Comparison of ENCODE assay signal across 9 cellular contexts in the genomic region with DNA sequence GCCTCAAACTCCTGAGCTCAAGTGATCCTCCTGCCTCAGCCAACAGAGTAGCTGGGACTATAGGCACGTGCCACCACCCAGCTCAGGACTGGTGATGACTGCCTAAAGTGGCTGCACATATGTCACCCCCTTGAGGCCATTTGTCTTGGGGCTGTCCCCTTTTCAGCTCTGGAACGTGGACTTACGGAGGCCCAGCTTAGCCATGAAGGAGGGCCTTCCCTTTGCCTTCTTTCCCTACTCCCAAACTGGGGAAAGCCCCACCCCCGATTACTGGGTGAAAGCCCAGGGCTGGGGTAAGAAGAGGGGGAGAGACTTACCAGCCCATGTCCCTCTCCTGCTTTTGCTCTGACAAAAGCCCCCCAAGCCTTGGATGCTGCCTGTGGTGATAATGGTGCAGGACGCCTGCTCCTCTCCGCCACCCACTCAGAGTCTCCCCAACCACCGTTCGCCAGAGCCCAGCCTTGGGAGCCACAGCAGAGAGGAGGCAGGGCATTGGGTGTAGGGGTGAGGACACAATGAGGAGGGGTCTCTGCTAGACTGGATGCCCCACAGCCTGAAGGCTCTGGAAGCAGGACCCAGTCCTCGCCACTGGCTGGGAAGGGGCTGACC. TPM values are rescaled to one million over a fixed set of nuclear protein-coding genes. Genes with fewer than 3 reads are reported as not detected.
DNase-seq lines count a peak whose midpoint lies in the region; ATAC-seq and TF ChIP-seq lines count a peak whose summit lies in the region.
"Had no signal": no experiment of that assay in that cellular context is flagged by ENCODE, and none has a peak within 500 bp of the region (broad histone marks: within the 10 kb centered on the region; RNA-seq: fewer than 3 reads in every experiment).

No MANE protein-coding gene starts in this region.

- no peaks in the 10 kb centered on the region for H3K9me3 ChIP-seq in neural cell (ENCODE audit: low read length)
- H3K9me3 ChIP-seq in MM.1S (replicated peaks; ENCODE audit: insufficient read depth, low read length): no peaks in the 10 kb centered on the region
- H3K9me3 ChIP-seq in thyroid gland: no peaks in the 10 kb centered on the region

- peak overlapping the region; percentile 86 for H3K4me3 Mint-ChIP-seq in activated naive CD8-positive, alpha-beta T cell treated with anti-CD3 and anti-CD28 coated beads for 36 hours

- no peaks in the 10 kb centered on the region for H3F3A ChIP-seq in neural cell (ENCODE audit: insufficient read depth, low read length, poor library complexity, severe bottlenecking)
- H3F3A ChIP-seq in MM.1S (ENCODE audit: insufficient read depth, low read length): peaks cover 9% of the 10 kb centered on the region

- intact Hi-C loops in thyroid gland (cut with DNase I): loop anchor here (5.0 kb wide), 1 partner anchor 120 kb away; a partner anchor contains a TSS

- TF ChIP-seq POLR2A in thyroid gland (IDR thresholded peaks at IDR 0.05): no peak

- H2AFZ ChIP-seq in neural cell (ENCODE audit: low read depth, low read length) (no peak overlapping the region), MM.1S (ENCODE audit: low read length) (no peak overlapping the region)

- H3K27me3 Mint-ChIP-seq in activated naive CD8-positive, alpha-beta T cell treated with anti-CD3 and anti-CD28 coated beads for 36 hours: peaks cover 4% of the 10 kb centered on the region

- H3K9ac ChIP-seq in neural cell (ENCODE audit: low read length): peak overlapping the region; percentile 53
- no peak overlapping the region for H3K9ac ChIP-seq in MM.1S (ENCODE audit: low read length)

- TF ChIP-seq RAD21 in neural cell (conservative IDR thresholded peaks at IDR 0.05): no peak

- H3K4me1 Mint-ChIP-seq in activated naive CD8-positive, alpha-beta T cell treated with anti-CD3 and anti-CD28 coated beads for 36 hours: peaks cover 56% of the 10 kb centered on the region

- H3K4me2 ChIP-seq in neural cell (ENCODE audit: low read length): no peak overlapping the region
- no peak overlapping the region for H3K4me2 ChIP-seq in MM.1S (ENCODE audit: low read depth, low read length)

- no peak for TF ChIP-seq EP300 in neural cell (conservative IDR thresholded peaks at IDR 0.05; ENCODE audit: poor library complexity, severe bottlenecking)

- H3K4me1 ChIP-seq in MM.1S (ENCODE audit: low read length): peaks cover 18% of the 10 kb centered on the region
- H3K4me1 ChIP-seq in thyroid gland: peaks cover 12 to 43% of the 10 kb centered on the region in 2 donors

- DNase-seq in DMS79 treated with DMSO at 0.1 percent for 48 hours (lab: John Stamatoyannopoulos, UW) (peak; percentile 86), AG08395 (ENCODE audit: low spot score) (no peak), MM.1S (no peak), thyroid gland (no peak)
- DNase-seq in Jurkat, Clone E6-1 (ENCODE audit: low read depth, low spot score): no peak
- DNase-seq in activated naive CD8-positive, alpha-beta T cell treated with anti-CD3 and anti-CD28 coated beads for 36 hours: peak; percentile 42
- DNase-seq: NCI-H187 had no signal

- no peaks in the 10 kb centered on the region for H4K20me1 ChIP-seq in neural cell (ENCODE audit: insufficient read depth)
- H4K20me1 ChIP-seq in MM.1S (ENCODE audit: insufficient read depth, low read length): no peaks in the 10 kb centered on the region

- H3K27me3 ChIP-seq in neural cell (ENCODE audit: insufficient read depth, low read depth, low read length): peaks cover 31% of the 10 kb centered on the region
- no peaks in the 10 kb centered on the region for H3K27me3 ChIP-seq in MM.1S (replicated peaks; ENCODE audit: insufficient read depth, low read length)
- no peaks in the 10 kb centered on the region for H3K27me3 ChIP-seq in thyroid gland

- peaks cover 21% of the 10 kb centered on the region for H3K36me3 Mint-ChIP-seq in activated naive CD8-positive, alpha-beta T cell treated with anti-CD3 and anti-CD28 coated beads for 36 hours

- ATAC-seq in GM18909 (IDR thresholded peaks at IDR 0.05; ENCODE audit: poor library complexity, unreplicated experiment): no peak

- peak overlapping the region; percentile 41 for H3K4me3 ChIP-seq in Jurkat, Clone E6-1 (ENCODE audit: low read length)
- H3K4me3 ChIP-seq in neural cell (ENCODE audit: low read length) (peak overlapping the region; percentile 43), MM.1S (ENCODE audit: low read length) (no peak overlapping the region), thyroid gland (replicated peaks in 1 of 3) (no peak overlapping the region)

- no peaks in the 10 kb centered on the region for H3K36me3 ChIP-seq in neural cell (ENCODE audit: insufficient read depth, low read length)
- H3K36me3 ChIP-seq in MM.1S (replicated peaks; ENCODE audit: insufficient read depth, low read length): no peaks in the 10 kb centered on the region
- no peaks in the 10 kb centered on the region for H3K36me3 ChIP-seq in thyroid gland

- H3K9me2 ChIP-seq in neural cell (ENCODE audit: insufficient read depth, low read length) (no peaks in the 10 kb centered on the region), MM.1S (replicated peaks; ENCODE audit: insufficient read depth, low read length) (no peaks in the 10 kb centered on the region)

- no peaks in the 10 kb centered on the region for H3K79me2 ChIP-seq in neural cell (replicated peaks; ENCODE audit: insufficient read depth, low read length)
- peaks cover 13% of the 10 kb centered on the region for H3K79me2 ChIP-seq in MM.1S (ENCODE audit: low read length)

- 67 to 74% methylated on average over 9 of the region's 9 CpGs for WGBS in thyroid gland, 2 donors

- peak overlapping the region; percentile 49 for H3K27ac ChIP-seq in neural cell (ENCODE audit: low read length)
- H3K27ac ChIP-seq in MM.1S (ENCODE audit: low read length): no peak overlapping the region
- no peak overlapping the region for H3K27ac ChIP-seq in thyroid gland

- no peak for TF ChIP-seq CTCF in neural cell (IDR thresholded peaks at IDR 0.05; ENCODE audit: poor library complexity, severe bottlenecking)
- TF ChIP-seq CTCF in MM.1S (IDR thresholded peaks at IDR 0.05; ENCODE audit: low read length): no peak
- no peak for TF ChIP-seq CTCF in thyroid gland (IDR thresholded peaks at IDR 0.05)

- H3K27ac Mint-ChIP-seq in activated naive CD8-positive, alpha-beta T cell treated with anti-CD3 and anti-CD28 coated beads for 36 hours: peak overlapping the region; percentile 97

- no peaks in the 10 kb centered on the region for H3K9me3 Mint-ChIP-seq in activated naive CD8-positive, alpha-beta T cell treated with anti-CD3 and anti-CD28 coated beads for 36 hours

TF ChIP-seq in neural cell, 6 proteins besides CTCF, POLR2A, EP300 and RAD21:
- no peak for TF ChIP-seq SMC3 (conservative IDR thresholded peaks at IDR 0.05; ENCODE audit: poor library complexity)
- TF ChIP-seq, protein P1, sequence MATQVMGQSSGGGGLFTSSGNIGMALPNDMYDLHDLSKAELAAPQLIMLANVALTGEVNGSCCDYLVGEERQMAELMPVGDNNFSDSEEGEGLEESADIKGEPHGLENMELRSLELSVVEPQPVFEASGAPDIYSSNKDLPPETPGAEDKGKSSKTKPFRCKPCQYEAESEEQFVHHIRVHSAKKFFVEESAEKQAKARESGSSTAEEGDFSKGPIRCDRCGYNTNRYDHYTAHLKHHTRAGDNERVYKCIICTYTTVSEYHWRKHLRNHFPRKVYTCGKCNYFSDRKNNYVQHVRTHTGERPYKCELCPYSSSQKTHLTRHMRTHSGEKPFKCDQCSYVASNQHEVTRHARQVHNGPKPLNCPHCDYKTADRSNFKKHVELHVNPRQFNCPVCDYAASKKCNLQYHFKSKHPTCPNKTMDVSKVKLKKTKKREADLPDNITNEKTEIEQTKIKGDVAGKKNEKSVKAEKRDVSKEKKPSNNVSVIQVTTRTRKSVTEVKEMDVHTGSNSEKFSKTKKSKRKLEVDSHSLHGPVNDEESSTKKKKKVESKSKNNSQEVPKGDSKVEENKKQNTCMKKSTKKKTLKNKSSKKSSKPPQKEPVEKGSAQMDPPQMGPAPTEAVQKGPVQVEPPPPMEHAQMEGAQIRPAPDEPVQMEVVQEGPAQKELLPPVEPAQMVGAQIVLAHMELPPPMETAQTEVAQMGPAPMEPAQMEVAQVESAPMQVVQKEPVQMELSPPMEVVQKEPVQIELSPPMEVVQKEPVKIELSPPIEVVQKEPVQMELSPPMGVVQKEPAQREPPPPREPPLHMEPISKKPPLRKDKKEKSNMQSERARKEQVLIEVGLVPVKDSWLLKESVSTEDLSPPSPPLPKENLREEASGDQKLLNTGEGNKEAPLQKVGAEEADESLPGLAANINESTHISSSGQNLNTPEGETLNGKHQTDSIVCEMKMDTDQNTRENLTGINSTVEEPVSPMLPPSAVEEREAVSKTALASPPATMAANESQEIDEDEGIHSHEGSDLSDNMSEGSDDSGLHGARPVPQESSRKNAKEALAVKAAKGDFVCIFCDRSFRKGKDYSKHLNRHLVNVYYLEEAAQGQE (IDR thresholded peaks at IDR 0.05; ENCODE audit: borderline replicate concordance): no peak
- no peak for TF ChIP-seq EZH2 (IDR thresholded peaks at IDR 0.05; ENCODE audit: borderline replicate concordance, insufficient read depth, low read length, poor library complexity, severe bottlenecking)
- no peak for TF ChIP-seq MXI1 (conservative IDR thresholded peaks at IDR 0.05; ENCODE audit: poor library complexity, severe bottlenecking)
- no peak for TF ChIP-seq TAF1 (IDR thresholded peaks at IDR 0.05; ENCODE audit: low read depth)
TF ChIP-seq in neural cell: peak in this region for 0.

RNA-seq across cellular contexts. Expression of a gene that starts 2.5 kb away (rescaled TPM):
- polyA plus RNA-seq in Jurkat, Clone E6-1 (2012; ENCODE audit: insufficient read depth, insufficient read length): 31.3 TPM
- total RNA-seq in activated naive CD8-positive, alpha-beta T cell treated with anti-CD3 and anti-CD28 coated beads for 36 hours: 100 to 1,000 TPM; 274 to 279 TPM
- polyA plus RNA-seq in neural cell: 1.5 and 2.1 TPM in 2 replicates
- 1.7 and 2.2 TPM in 2 replicates for polyA minus RNA-seq in neural cell
- 1 to 10 TPM; 2.2 to 8.4 (median 2.4) TPM for total RNA-seq in thyroid gland

RNA-seq across cellular contexts. Expression of a gene that starts 9.4 kb away (rescaled TPM):
- not detected for polyA plus RNA-seq in Jurkat, Clone E6-1 (2012; ENCODE audit: insufficient read depth, insufficient read length)
- 10 to 100 TPM; 22.1 to 23.3 TPM for total RNA-seq in activated naive CD8-positive, alpha-beta T cell treated with anti-CD3 and anti-CD28 coated beads for 36 hours
- polyA plus RNA-seq in neural cell: not detected in 2 replicates
- not detected in 2 replicates for polyA minus RNA-seq in neural cell
- total RNA-seq in thyroid gland: not detected

RNA-seq across cellular contexts. Expression of a gene that starts 31.3 kb away (rescaled TPM):
- not detected for polyA plus RNA-seq in Jurkat, Clone E6-1 (2012; ENCODE audit: insufficient read depth, insufficient read length)
- under 1 TPM; 0.29 to 0.30 TPM for total RNA-seq in activated naive CD8-positive, alpha-beta T cell treated with anti-CD3 and anti-CD28 coated beads for 36 hours
- polyA plus RNA-seq in neural cell: not detected in 2 replicates
- not detected in 2 replicates for polyA minus RNA-seq in neural cell
- total RNA-seq in thyroid gland: 1 to 10 TPM in 2 of 4 donors, under 1 TPM in 2; 0.13 to 2.1 (median 1.0) TPM

Comparison
In these comparisons a context has a peak if more than half of its experiments do, and no peak if none do; other contexts are left out.
1. DNase-seq: peak in DMS79 treated with DMSO at 0.1 percent for 48 hours (single experiment) and activated naive CD8-positive, alpha-beta T cell treated with anti-CD3 and anti-CD28 coated beads for 36 hours (single experiment); none in Jurkat, Clone E6-1 (single experiment), AG08395 (single experiment), MM.1S (single experiment) and thyroid gland (0 of 2).
2. H3K4me3 ChIP-seq: peak in Jurkat, Clone E6-1 (single experiment) and neural cell (single experiment); none in MM.1S (single experiment) and thyroid gland (0 of 3).
3. RNA of a gene that starts 2.5 kb away (total RNA-seq): 274 to 279 TPM in activated naive CD8-positive, alpha-beta T cell treated with anti-CD3 and anti-CD28 coated beads for 36 hours; 2.2 to 8.4 TPM in thyroid gland; every median in the first group is over 10 times any median in the second.
4. RNA of a gene that starts 9.4 kb away (total RNA-seq): 22.1 to 23.3 TPM in activated naive CD8-positive, alpha-beta T cell treated with anti-CD3 and anti-CD28 coated beads for 36 hours; not detected in thyroid gland; every median in the first group is over 10 times any median in the second.